In the genomic region with DNA sequence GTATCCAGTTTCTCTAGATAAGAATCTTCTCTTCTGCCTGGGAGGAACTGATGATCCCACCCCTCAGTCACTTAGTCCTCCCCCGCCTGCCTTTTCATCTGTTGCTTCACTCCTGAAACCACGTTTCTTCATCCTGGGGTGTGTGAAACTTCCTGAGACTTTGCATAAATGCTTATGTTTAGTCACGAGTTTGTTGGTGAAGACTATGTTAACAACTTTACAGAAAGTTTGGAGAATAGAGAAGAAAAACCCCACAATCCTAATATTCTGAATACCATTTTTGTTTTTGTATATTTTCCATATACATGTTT, we compare ENCODE assay signal across 1 cellular context.
TF ChIP-seq lines count a peak whose summit lies in the region.

No MANE protein-coding gene starts in this region.

TF ChIP-seq in HepG2, 621 proteins besides CTCF, POLR2A, EP300 and RAD21 (continued from another document):
- TF ChIP-seq, protein P1, sequence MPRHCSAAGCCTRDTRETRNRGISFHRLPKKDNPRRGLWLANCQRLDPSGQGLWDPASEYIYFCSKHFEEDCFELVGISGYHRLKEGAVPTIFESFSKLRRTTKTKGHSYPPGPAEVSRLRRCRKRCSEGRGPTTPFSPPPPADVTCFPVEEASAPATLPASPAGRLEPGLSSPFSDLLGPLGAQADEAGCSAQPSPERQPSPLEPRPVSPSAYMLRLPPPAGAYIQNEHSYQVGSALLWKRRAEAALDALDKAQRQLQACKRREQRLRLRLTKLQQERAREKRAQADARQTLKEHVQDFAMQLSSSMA (CRISPR knock-in tag; IDR thresholded peaks at IDR 0.05), result no peak
- TF ChIP-seq ZNF563 (CRISPR knock-in tag; IDR thresholded peaks at IDR 0.05) (no peak), ZFP90 (CRISPR knock-in tag; IDR thresholded peaks at IDR 0.05; ENCODE audit: borderline replicate concordance) (no peak), KDM3A (CRISPR knock-in tag; IDR thresholded peaks at IDR 0.05; ENCODE audit: low read depth) (no peak), SRSF4 (IDR thresholded peaks at IDR 0.05; ENCODE audit: low read depth, low read length, poor library complexity, severe bottlenecking) (no peak), ZBTB8A (CRISPR knock-in tag; IDR thresholded peaks at IDR 0.05; ENCODE audit: borderline replicate concordance, low read depth) (no peak)
